In the genomic region with DNA sequence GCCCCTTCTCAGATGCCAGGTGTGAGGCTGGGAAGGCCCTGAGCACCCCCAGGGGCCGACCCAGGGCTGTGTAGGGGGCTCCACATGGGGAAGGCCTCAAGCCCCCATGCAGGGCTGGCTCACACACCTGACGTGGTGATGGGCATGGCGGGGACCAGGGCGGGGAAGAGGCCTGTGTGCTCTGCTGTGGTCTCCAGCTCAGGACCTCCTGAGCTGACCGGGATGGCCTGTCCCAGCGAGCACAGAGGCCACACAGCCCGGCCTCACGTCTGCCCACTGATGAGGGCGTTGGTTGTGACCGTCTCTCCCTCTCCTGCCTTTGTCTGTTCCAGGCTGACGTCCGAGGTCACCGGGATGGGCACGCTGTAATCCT, we compare ENCODE assay signal across 19 cellular contexts.
"Had no signal": no experiment of that assay in that cellular context is flagged by ENCODE, and none has a peak within 500 bp of the region (broad histone marks: within the 10 kb centered on the region; RNA-seq: fewer than 3 reads in every experiment).

No MANE protein-coding gene starts in this region.

- H3K4me3 ChIP-seq: colonic mucosa, hepatocyte, pancreas, tibial nerve, upper lobe of right lung, vagina had no signal

- FAIRE-seq: endothelial cell of umbilical vein, pancreas, small intestine had no signal

- DNase-seq: colonic mucosa; dermis blood vessel endothelial cell; effector CD4-positive, alpha-beta T cell; endodermal cell; erythroblast; foreskin keratinocyte; kidney glomerular epithelial cell; mammary epithelial cell; naive thymus-derived CD4-positive, alpha-beta T cell; right cardiac atrium; small intestine; stimulated activated CD4-positive, alpha-beta T cell treated with anti-CD3 and anti-CD28 coated beads, Interleukin-12 subunit alpha, Interleukin-12 subunit beta, amount 100 ng/mL, for 4 hours; stimulated activated naive CD8-positive, alpha-beta T cell treated with anti-CD3 and anti-CD28 coated beads, Interleukin-15, Interleukin-2, amounts not matched to agents 100 U/mL and 50 U/mL, for 24 hours; upper lobe of right lung had no signal

- H3K9me3 ChIP-seq: colonic mucosa, pancreas, upper lobe of right lung, vagina had no signal

- H3K4me2 ChIP-seq: hepatocyte had no signal

- H3K36me3 ChIP-seq: colonic mucosa, pancreas, upper lobe of right lung, vagina had no signal

- H3K4me1 ChIP-seq: colonic mucosa, foreskin keratinocyte, pancreas, tibial nerve, upper lobe of right lung, vagina had no signal

- H3K79me2 ChIP-seq: hepatocyte had no signal

- H3K27me3 ChIP-seq: colonic mucosa, foreskin keratinocyte, hepatocyte, pancreas, tibial nerve, vagina had no signal

- H3K27ac ChIP-seq: colonic mucosa, foreskin keratinocyte, hepatocyte, pancreas, tibial nerve, upper lobe of right lung, vagina had no signal

- H2AFZ ChIP-seq: hepatocyte had no signal
